In the genomic region with DNA sequence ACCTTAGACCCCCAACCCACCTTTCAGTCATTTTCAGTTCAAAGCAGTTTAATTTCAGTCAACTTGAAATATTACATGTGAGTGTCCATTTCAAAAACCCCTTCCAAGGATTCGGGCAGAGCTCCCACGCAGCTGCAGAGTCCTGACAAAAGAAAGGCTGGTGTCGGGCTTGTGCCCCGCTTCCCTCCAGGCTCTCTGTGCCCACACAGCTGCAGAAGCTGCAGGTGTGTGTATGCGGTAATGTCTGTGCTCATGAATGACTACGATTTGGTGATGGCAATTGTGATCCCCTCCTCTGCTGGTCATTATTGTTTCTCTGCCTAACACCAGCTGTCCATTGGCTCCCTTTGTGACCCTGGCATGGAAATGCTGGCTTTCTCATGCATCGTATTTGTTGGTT, we compare ENCODE assay signal across 13 cellular contexts.
DNase-seq lines count a peak whose midpoint lies in the region; ATAC-seq and TF ChIP-seq lines count a peak whose summit lies in the region.
"Had no signal": no experiment of that assay in that cellular context is flagged by ENCODE, and none has a peak within 500 bp of the region (broad histone marks: within the 10 kb centered on the region; RNA-seq: fewer than 3 reads in every experiment).

No MANE protein-coding gene starts in this region.

- no TSS peak for BruUV-seq in PC-9 (replicated peaks; lab: Mats Ljungman, UMichigan)

- H3K23ac ChIP-seq in neuronal stem cell (ENCODE audit: low read depth, low read length, poor library complexity) = no peak overlapping the region

- H2AK5ac ChIP-seq in neuronal stem cell (ENCODE audit: low read depth, low read length) = no peak overlapping the region

- POLR2A ChIA-PET in PC-9 (lab: Charles Lee; ENCODE audit: unreplicated experiment) = no interaction called here

- no peak overlapping the region for H3K27ac ChIP-seq in PC-9
- H3K27ac ChIP-seq in neuronal stem cell (replicated peaks; ENCODE audit: low read length) = no peak overlapping the region
- H3K27ac ChIP-seq: C4-2B, thyroid gland had no signal

- no CpG with 5 or more reads among the region's 7 CpGs for WGBS in neuronal stem cell (ENCODE audit: extremely low coverage in 2 of 2, insufficient read length in 2 of 2, insufficient replicate concordance in 1 of 2), 2 donors

- no peaks in the 10 kb centered on the region for H3K9me2 ChIP-seq in PC-9 (ENCODE audit: insufficient read depth)

- DNase-seq in PC-9 (no peak), neuronal stem cell (ENCODE audit: low spot score) (no peak), glomerular visceral epithelial cell (ENCODE audit: extremely low spot score) (no peak)
- no peak for DNase-seq in activated CD4-positive, alpha-beta T cell treated with anti-CD3 and anti-CD28 coated beads, Interleukin-2, amount 50 U/mL, for 1 hour
- DNase-seq: NCI-H1930, retina, thyroid gland had no signal

- no peaks in the 10 kb centered on the region for H3F3A ChIP-seq in PC-9 (ENCODE audit: insufficient read depth, low read depth)

- H3K79me2 ChIP-seq in PC-9 (ENCODE audit: low read depth) = no peaks in the 10 kb centered on the region

- H3K18ac ChIP-seq in neuronal stem cell (ENCODE audit: low read length) = no peak overlapping the region

- no peaks in the 10 kb centered on the region for H3K27me3 ChIP-seq in PC-9 (ENCODE audit: insufficient read depth, low read depth)
- no peaks in the 10 kb centered on the region for H3K27me3 ChIP-seq in neuronal stem cell (ENCODE audit: control insufficient read depth in 3 of 3, insufficient read depth in 3 of 3, low read depth in 1 of 3, low read length in 3 of 3)
- H3K27me3 ChIP-seq: thyroid gland had no signal

- H4K8ac ChIP-seq in neuronal stem cell (ENCODE audit: low read depth, low read length) = no peak overlapping the region

- no peaks in the 10 kb centered on the region for H4K20me1 ChIP-seq in PC-9 (ENCODE audit: insufficient read depth)

- 0 out of 2 replicates have a peak overlapping the region, but pooled peaks have one; percentile 11 for H2AFZ ChIP-seq in PC-9
- peak overlapping the region; percentile 56 for H2AFZ ChIP-seq in neuronal stem cell (ENCODE audit: low read length)

- no peak overlapping the region for H3K4me2 ChIP-seq in PC-9
- no peak overlapping the region for H3K4me2 ChIP-seq in neuronal stem cell (ENCODE audit: insufficient read depth, low read length, poor library complexity, severe bottlenecking)

- H3K14ac ChIP-seq in neuronal stem cell (ENCODE audit: low read length) = no peak overlapping the region

- H3K79me1 ChIP-seq in neuronal stem cell (ENCODE audit: low read depth, low read length) = no peaks in the 10 kb centered on the region

- ATAC-seq in GM18867 (IDR thresholded peaks at IDR 0.05; ENCODE audit: unreplicated experiment) (peak; percentile 39), HG02798 (IDR thresholded peaks at IDR 0.05; ENCODE audit: poor library complexity, unreplicated experiment) (peak; percentile 66), HG03097 (IDR thresholded peaks at IDR 0.05; ENCODE audit: low FRiP score, unreplicated experiment) (no peak), HG03460 (IDR thresholded peaks at IDR 0.05; ENCODE audit: unreplicated experiment) (no peak)

- H2BK120ac ChIP-seq in neuronal stem cell (ENCODE audit: low read depth, low read length) = no peak overlapping the region

- no peak for TF ChIP-seq CTCF in PC-9 (conservative IDR thresholded peaks at IDR 0.05)

- H2BK15ac ChIP-seq in neuronal stem cell (ENCODE audit: low read length) = no peak overlapping the region

- H2BK5ac ChIP-seq in neuronal stem cell (ENCODE audit: low read length) = no peak overlapping the region

- H4K91ac ChIP-seq in neuronal stem cell (ENCODE audit: low read depth, low read length, poor library complexity) = no peak overlapping the region

- H3K36me3 ChIP-seq in PC-9 (ENCODE audit: low read depth) (no peaks in the 10 kb centered on the region), neuronal stem cell (replicated peaks in 1 of 2; ENCODE audit: control insufficient read depth in 2 of 2, insufficient read depth in 2 of 2, low read length in 2 of 2) (no peaks in the 10 kb centered on the region)
- H3K36me3 ChIP-seq: thyroid gland had no signal

- H3K9me3 ChIP-seq in PC-9 (ENCODE audit: insufficient read depth, low read depth) (no peaks in the 10 kb centered on the region), neuronal stem cell (replicated peaks in 1 of 2; ENCODE audit: control insufficient read depth in 2 of 2, insufficient read depth in 1 of 2, low read depth in 1 of 2, low read length in 2 of 2) (no peaks in the 10 kb centered on the region)
- H3K9me3 ChIP-seq: thyroid gland had no signal

- intact Hi-C loops in PC-9 (cut with micrococcal nuclease; ENCODE audit: unreplicated experiment) = no loop called here

- H2BK12ac ChIP-seq in neuronal stem cell (ENCODE audit: low read length) = no peak overlapping the region

- no peaks in the 10 kb centered on the region for H3K4me1 ChIP-seq in PC-9 (replicated peaks; ENCODE audit: insufficient read depth)
- H3K4me1 ChIP-seq in neuronal stem cell (ENCODE audit: control insufficient read depth in 2 of 2, insufficient read depth in 1 of 2, low read depth in 1 of 2, low read length in 2 of 2) = no peaks in the 10 kb centered on the region
- H3K4me1 ChIP-seq: thyroid gland had no signal

- H3K4ac ChIP-seq in neuronal stem cell (ENCODE audit: low read length) = no peak overlapping the region

- H3K9ac ChIP-seq in neuronal stem cell (ENCODE audit: low read depth, low read length, poor library complexity) = no peak overlapping the region

- H3K4me3 ChIP-seq in PC-9 (no peak overlapping the region), neuronal stem cell (ENCODE audit: low read length in 2 of 2) (no peak overlapping the region)
- H3K4me3 ChIP-seq: lung, thyroid gland had no signal

- CTCF ChIA-PET in PC-9 (lab: Charles Lee) = no interaction called here

Comparison
In these comparisons a context has a peak if more than half of its experiments do, and no peak if none do; other contexts are left out.
1. ATAC-seq: peak in GM18867 (single experiment) and HG02798 (single experiment); none in HG03097 (single experiment) and HG03460 (single experiment).